Comparison of ENCODE assay signal across 15 cellular contexts in genomic region chr12:54891717-54892478, GRCh38. TPM values are rescaled to one million over a fixed set of nuclear protein-coding genes. Genes with fewer than 3 reads are reported as not detected.
DNase-seq lines count a peak whose midpoint lies in the region; ATAC-seq and TF ChIP-seq lines count a peak whose summit lies in the region.
"Had no signal": no experiment of that assay in that cellular context is flagged by ENCODE, and none has a peak within 500 bp of the region (broad histone marks: within the 10 kb centered on the region; RNA-seq: fewer than 3 reads in every experiment).

No MANE protein-coding gene starts in this region.

- in situ Hi-C loops in gastrocnemius medialis (cut with MboI; ENCODE audit: low sequenced_read_pairs in 4 of 4): no loop called here

- ATAC-seq in gastrocnemius medialis: no peak
- ATAC-seq: naive thymus-derived CD4-positive, alpha-beta T cell had no signal

- TF ChIP-seq POLR2A in gastrocnemius medialis (IDR thresholded peaks at IDR 0.05): no peak

- intact Hi-C loops in gastrocnemius medialis (cut with DNase I; ENCODE audit: low total_unique reads): no loop called here

- H3K4me3 ChIP-seq in gastrocnemius medialis: no peak overlapping the region

- no peaks in the 10 kb centered on the region for H3K36me3 ChIP-seq in gastrocnemius medialis

- H3K27ac ChIP-seq in 22Rv1 (peak overlapping the region; percentile 97), gastrocnemius medialis (no peak overlapping the region)

- TF ChIP-seq CTCF in 22Rv1 (IDR thresholded peaks at IDR 0.05) (no peak), gastrocnemius medialis (IDR thresholded peaks at IDR 0.05 in 4 of 5, conservative IDR thresholded peaks at IDR 0.05 in 1 of 5) (no peak)

- no peaks in the 10 kb centered on the region for H3K4me1 ChIP-seq in gastrocnemius medialis

- no peaks in the 10 kb centered on the region for H3K9me3 ChIP-seq in gastrocnemius medialis

- H3K27me3 ChIP-seq in gastrocnemius medialis: no peaks in the 10 kb centered on the region

- peak; percentile 74 for DNase-seq in NCI-H1105 (lab: John Stamatoyannopoulos, UW)
- DNase-seq in NCI-H748 treated with DMSO at 0.1 percent for 48 hours (lab: John Stamatoyannopoulos, UW): peak; percentile 98
- peak; percentile 5 for DNase-seq in kidney tubule cell (ENCODE audit: low spot score)
- DNase-seq in islet precursor cell: no peak
- no peak for DNase-seq in activated naive CD4-positive, alpha-beta T cell treated with anti-CD3 and anti-CD28 coated beads, Interleukin-2, amount 50 U/mL, for 16 hours
- DNase-seq in gastrocnemius medialis: no peak
- no peak for DNase-seq in activated effector memory CD4-positive, alpha-beta T cell treated with anti-CD3 and anti-CD28 coated beads, Interleukin-2, amount 50 U/mL, for 16 hours
- DNase-seq: activated gamma-delta T cell treated with Interleukin-2 at 50 U/mL for 16 hours; HFFc6; Kasumi-1; naive thymus-derived CD4-positive, alpha-beta T cell had no signal

RNA-seq across cellular contexts. Expression of gene MUCL1, which starts 37.6 kb away (rescaled TPM):
- not detected for total RNA-seq in gastrocnemius medialis
- total RNA-seq: HFFc6; naive thymus-derived CD4-positive, alpha-beta T cell; skeletal muscle tissue; T-helper 1 cell treated with Interleukin-12 subunit alpha and Interleukin-12 subunit beta and Interleukin-4 antibody, amounts not matched to agents 30 ng/mL and 1 ng/mL, for 36 hours; urinary bladder had no signal

Comparison
In these comparisons a context has a peak if more than half of its experiments do, and no peak if none do; other contexts are left out.
1. DNase-seq: peak in NCI-H1105 (single experiment), NCI-H748 treated with DMSO at 0.1 percent for 48 hours (single experiment) and kidney tubule cell (single experiment); none in islet precursor cell (single experiment), activated naive CD4-positive, alpha-beta T cell treated with anti-CD3 and anti-CD28 coated beads, Interleukin-2, amount 50 U/mL, for 16 hours (single experiment), gastrocnemius medialis (0 of 2) and activated effector memory CD4-positive, alpha-beta T cell treated with anti-CD3 and anti-CD28 coated beads, Interleukin-2, amount 50 U/mL, for 16 hours (single experiment).